22 cellular contexts compared by ENCODE assay signal in genomic region chr22:45993841-45994240, GRCh38. TPM values are rescaled to one million over a fixed set of nuclear protein-coding genes. Genes with fewer than 3 reads are reported as not detected.
DNase-seq lines count a peak whose midpoint lies in the region; ATAC-seq, FAIRE-seq and TF ChIP-seq lines count a peak whose summit lies in the region.
"Had no signal": no experiment of that assay in that cellular context is flagged by ENCODE, and none has a peak within 500 bp of the region (broad histone marks: within the 10 kb centered on the region; RNA-seq: fewer than 3 reads in every experiment).

No MANE protein-coding gene starts in this region.

- no peak overlapping the region for H2BK20ac ChIP-seq in H1 (ENCODE audit: low read length)

- H3K4me3 ChIP-seq in HEK293 (ENCODE audit: low read depth, low read length) (no peak overlapping the region), H1 (ENCODE audit: extremely low read depth in 1 of 4, insufficient read depth in 2 of 4, low read depth in 3 of 4, low read length in 4 of 4) (no peak overlapping the region), neural progenitor cell (no peak overlapping the region)
- H3K4me3 ChIP-seq: GM23338 had no signal

- H3K36me3 ChIP-seq in HEK293 (ENCODE audit: control insufficient read depth in 2 of 2, insufficient read depth in 1 of 2, low read length in 2 of 2) = no peaks in the 10 kb centered on the region
- no peaks in the 10 kb centered on the region for H3K36me3 ChIP-seq in H1 (ENCODE audit: control insufficient read depth in 2 of 4, insufficient read depth in 4 of 4, low read length in 3 of 4)
- H3K36me3 ChIP-seq in neural progenitor cell = no peaks in the 10 kb centered on the region

- H4K20me1 ChIP-seq in H1 (replicated peaks in 1 of 2; ENCODE audit: control insufficient read depth in 1 of 2, insufficient read depth in 2 of 2, low read length in 2 of 2) = peaks cover 0 to 10% of the 10 kb centered on the region in 2 experiments
- no peaks in the 10 kb centered on the region for H4K20me1 ChIP-seq in neural progenitor cell (ENCODE audit: low read depth)

- H3K4me1 ChIP-seq in HEK293 (ENCODE audit: control insufficient read depth, insufficient read depth, low read length) (no peaks in the 10 kb centered on the region), H1 (replicated peaks in 1 of 4; ENCODE audit: control insufficient read depth in 3 of 4, insufficient read depth in 4 of 4, low read length in 3 of 4) (peaks cover 0 to 3% (median 0%) of the 10 kb centered on the region in 4 experiments; a peak in 2 of 7 replicates), neural progenitor cell (peaks cover 6% of the 10 kb centered on the region)

- H3K4me3 Mint-ChIP-seq in activated CD8-positive, alpha-beta T cell treated with anti-CD3 and anti-CD28 coated beads, Interleukin-2, amount 10 ng/mL, durations not matched to agents 7 days and 5 days = no peak overlapping the region
- H3K4me3 Mint-ChIP-seq in activated CD8-positive, alpha-beta T cell treated with anti-CD3 and anti-CD28 coated beads for 36 hours = no peak overlapping the region
- peak overlapping the region; percentile 23 for H3K4me3 Mint-ChIP-seq in neural progenitor cell
- H3K4me3 Mint-ChIP-seq: GM23338 had no signal

- no peak overlapping the region for H3K23ac ChIP-seq in H1 (ENCODE audit: insufficient read length)

- no peaks in the 10 kb centered on the region for H3K9me3 ChIP-seq in HEK293 (ENCODE audit: control insufficient read depth, insufficient read depth, low read depth, low read length)
- no peaks in the 10 kb centered on the region for H3K9me3 ChIP-seq in H1 (ENCODE audit: insufficient read depth in 2 of 2, low read depth in 1 of 2, low read length in 1 of 2)
- H3K9me3 ChIP-seq in neural progenitor cell (ENCODE audit: low read depth) = no peaks in the 10 kb centered on the region

- no peaks in the 10 kb centered on the region for H3F3A ChIP-seq in neural progenitor cell (ENCODE audit: low read depth)

- H2BK120ac ChIP-seq in H1 (replicated peaks; ENCODE audit: low read depth, low read length) = no peak overlapping the region

- 0 out of 2 replicates have a peak overlapping the region, but pooled peaks have one; percentile 49 for H2AK5ac ChIP-seq in H1 (ENCODE audit: low read depth, low read length)

- H3K9me3 Mint-ChIP-seq in activated CD8-positive, alpha-beta T cell treated with anti-CD3 and anti-CD28 coated beads, Interleukin-2, amount 10 ng/mL, durations not matched to agents 7 days and 5 days (ENCODE audit: insufficient read depth) = no peaks in the 10 kb centered on the region
- no peaks in the 10 kb centered on the region for H3K9me3 Mint-ChIP-seq in activated CD8-positive, alpha-beta T cell treated with anti-CD3 and anti-CD28 coated beads for 36 hours
- peaks cover 3% of the 10 kb centered on the region for H3K9me3 Mint-ChIP-seq in neural progenitor cell

- H3K27me3 ChIP-seq in H1 (replicated peaks in 1 of 4; ENCODE audit: control insufficient read depth in 3 of 4, extremely low read depth in 1 of 4, insufficient read depth in 3 of 4, low read length in 3 of 4) (no peaks in the 10 kb centered on the region; a peak in 2 of 7 replicates), neural progenitor cell (no peaks in the 10 kb centered on the region)

- 93% methylated on average over 2 of the region's 2 CpGs; no CpG with 5 or more reads in 1 of the 2 experiments for WGBS in H1 (ENCODE audit: extremely low coverage in 1 of 2, insufficient coverage in 1 of 2, insufficient read length in 1 of 2, insufficient replicate concordance in 2 of 2, low coverage in 1 of 2, low lambda C conversion rate in 2 of 2, missing lambda C conversion rate in 1 of 2), 2 experiments

- no peak overlapping the region for H2BK12ac ChIP-seq in H1 (ENCODE audit: low read depth, low read length)

- no peak overlapping the region for H4K8ac ChIP-seq in H1 (ENCODE audit: extremely low read depth, insufficient read depth, low read length)

- no peak overlapping the region for H4K91ac ChIP-seq in H1 (replicated peaks; ENCODE audit: insufficient read length, low read length)

- peak overlapping the region; percentile 59 for H3K27ac Mint-ChIP-seq in activated CD8-positive, alpha-beta T cell treated with anti-CD3 and anti-CD28 coated beads, Interleukin-2, amount 10 ng/mL, durations not matched to agents 7 days and 5 days
- H3K27ac Mint-ChIP-seq in activated CD8-positive, alpha-beta T cell treated with anti-CD3 and anti-CD28 coated beads for 36 hours = no peak overlapping the region
- no peak overlapping the region for H3K27ac Mint-ChIP-seq in neural progenitor cell
- H3K27ac Mint-ChIP-seq: GM23338 had no signal

- H3K27me3 Mint-ChIP-seq in activated CD8-positive, alpha-beta T cell treated with anti-CD3 and anti-CD28 coated beads, Interleukin-2, amount 10 ng/mL, durations not matched to agents 7 days and 5 days (ENCODE audit: low read depth) = peaks cover 6% of the 10 kb centered on the region
- H3K27me3 Mint-ChIP-seq in activated CD8-positive, alpha-beta T cell treated with anti-CD3 and anti-CD28 coated beads for 36 hours = peaks cover 2% of the 10 kb centered on the region
- H3K27me3 Mint-ChIP-seq in neural progenitor cell (ENCODE audit: insufficient read depth, low read depth) = peaks cover 19% of the 10 kb centered on the region

- no peak overlapping the region for H4K5ac ChIP-seq in H1 (ENCODE audit: insufficient read length, low read depth, low read length)

- H3K4ac ChIP-seq in H1 (replicated peaks; ENCODE audit: insufficient read length, low read depth, low read length) = no peak overlapping the region

- intact Hi-C loops in activated CD8-positive, alpha-beta T cell treated with anti-CD3 and anti-CD28 coated beads for 36 hours (cut with micrococcal nuclease) = loop anchor here (2.0 kb wide), 1 partner anchor 121 kb away; no protein-coding TSS in a partner anchor

- H2BK5ac ChIP-seq in H1 (ENCODE audit: low read depth, low read length) = no peak overlapping the region

- FAIRE-seq in H1 (lab: Jason Lieb, UNC) = no peak
- FAIRE-seq: D721Med had no signal

- H3K79me1 ChIP-seq in H1 (ENCODE audit: low read depth, low read length) = no peaks in the 10 kb centered on the region

- H2AFZ ChIP-seq in H1 (ENCODE audit: low read length) = no peak overlapping the region
- H2AFZ ChIP-seq in neural progenitor cell (replicated peaks) = no peak overlapping the region
- H2AFZ ChIP-seq: GM23338 had no signal

- no peak overlapping the region for H3K14ac ChIP-seq in H1 (ENCODE audit: insufficient read length)

- no peak overlapping the region for H3K18ac ChIP-seq in H1 (ENCODE audit: extremely low read depth, low read length)

- POLR2A ChIA-PET in activated CD8-positive, alpha-beta T cell treated with anti-CD3 and anti-CD28 coated beads, Interleukin-2, amount 10 ng/mL, durations not matched to agents 7 days and 5 days (lab: Charles Lee) = no interaction called here
- POLR2A ChIA-PET in activated CD8-positive, alpha-beta T cell treated with anti-CD3 and anti-CD28 coated beads for 36 hours (lab: Charles Lee) = interaction anchor here (1.1 to 2.2 kb wide), 2 partner anchors 80 to 123 kb away, joined by 3 to 7 read pairs; no protein-coding TSS in a partner anchor
- POLR2A ChIA-PET in HEK293 (lab: Yijun Ruan, JAX) = interaction anchor here (0.7 kb wide), 1 partner anchor 310 kb away, joined by 3 read pairs; no protein-coding TSS in a partner anchor
- POLR2A ChIA-PET in H1 (lab: Charles Lee; ENCODE audit: partially characterized antibody) = interaction anchor here (1.3 kb wide), 1 partner anchor 123 kb away, joined by 4 read pairs; no protein-coding TSS in a partner anchor
- POLR2A ChIA-PET in RWPE1 (lab: Yijun Ruan, JAX; ENCODE audit: low non-redundant PET) = no interaction called here

- TF ChIP-seq RAD21 in H1 (IDR thresholded peaks at IDR 0.05 in 1 of 2, conservative IDR thresholded peaks at IDR 0.05 in 1 of 2; ENCODE audit: low read depth in 2 of 2, low read length in 2 of 2) = no peak

- no peak overlapping the region for H2BK15ac ChIP-seq in H1 (ENCODE audit: low read length)

- H3K36me3 Mint-ChIP-seq in activated CD8-positive, alpha-beta T cell treated with anti-CD3 and anti-CD28 coated beads, Interleukin-2, amount 10 ng/mL, durations not matched to agents 7 days and 5 days (ENCODE audit: low read depth) = no peaks in the 10 kb centered on the region
- no peaks in the 10 kb centered on the region for H3K36me3 Mint-ChIP-seq in activated CD8-positive, alpha-beta T cell treated with anti-CD3 and anti-CD28 coated beads for 36 hours (ENCODE audit: low read depth)
- no peaks in the 10 kb centered on the region for H3K36me3 Mint-ChIP-seq in neural progenitor cell

- no peak overlapping the region for H3K27ac ChIP-seq in HEK293 (ENCODE audit: extremely low read depth, low read depth, low read length)
- no peak overlapping the region for H3K27ac ChIP-seq in H1 (ENCODE audit: low read depth, low read length)
- H3K27ac ChIP-seq in neural progenitor cell = no peak overlapping the region
- no peak overlapping the region for H3K27ac ChIP-seq in RWPE1

- H3K9ac ChIP-seq in H1 (replicated peaks in 1 of 4; ENCODE audit: extremely low read depth in 1 of 4, low read depth in 3 of 4, low read length in 3 of 4) (no peak overlapping the region), neural progenitor cell (no peak overlapping the region)

- peaks cover 11% of the 10 kb centered on the region; the same call in 1 of the 2 replicates for H3K23me2 ChIP-seq in H1 (ENCODE audit: low read depth, low read length)

- no peak for DNase-seq in activated CD8-positive, alpha-beta T cell treated with anti-CD3 and anti-CD28 coated beads, Interleukin-2, amount 10 ng/mL, durations not matched to agents 7 days and 5 days
- DNase-seq in activated CD8-positive, alpha-beta T cell treated with anti-CD3 and anti-CD28 coated beads for 36 hours = no peak
- DNase-seq in H1 (ENCODE audit: low read depth in 1 of 2, low spot score in 2 of 2) (no peak), neural progenitor cell (ENCODE audit: low spot score) (no peak), middle frontal gyrus (ENCODE audit: extremely low spot score, low spot score) (no peak), RWPE1 (ENCODE audit: low spot score) (no peak)
- DNase-seq: HCEC 1CT, NCI-H1092 treated with DMSO at 0.1 percent for 48 hours, NCI-H1436, NCI-H187, NCI-H2081 treated with DMSO at 0.1 percent for 48 hours, NCI-H2171, NCI-H226, NCI-H510A, NCI-H69, RPMI8226, SHP77 treated with DMSO at 0.1 percent for 48 hours had no signal

- CTCF ChIA-PET in activated CD8-positive, alpha-beta T cell treated with anti-CD3 and anti-CD28 coated beads, Interleukin-2, amount 10 ng/mL, durations not matched to agents 7 days and 5 days (lab: Charles Lee) = interaction anchor here (0.9 to 5.2 kb wide), 6 partner anchors 9 to 122 kb away, joined by 3 to 67 read pairs (median 4); no protein-coding TSS in a partner anchor
- CTCF ChIA-PET in activated CD8-positive, alpha-beta T cell treated with anti-CD3 and anti-CD28 coated beads for 36 hours (lab: Charles Lee) = interaction anchor here (0.6 to 4.8 kb wide), 15 partner anchors 8 to 322 kb away, joined by 3 to 78 read pairs (median 3); partner anchors contain the start of gene GTSE1
- CTCF ChIA-PET in HEK293 (lab: Yijun Ruan, JAX) (interaction anchor here (0.5 to 10.6 kb wide), 26 partner anchors 8 to 555 kb away, joined by 3 to 251 read pairs (median 4); no protein-coding TSS in a partner anchor), H1 (lab: Charles Lee; ENCODE audit: partially characterized antibody) (interaction anchor here (0.7 to 6.7 kb wide), 42 partner anchors 8 to 349 kb away, joined by 3 to 111 read pairs (median 6); partner anchors contain the start of gene GTSE1), RWPE1 (lab: Yijun Ruan, JAX) (interaction anchor here (0.6 kb wide), 2 partner anchors 204 to 352 kb away, joined by 3 to 4 read pairs; no protein-coding TSS in a partner anchor)

- no peaks in the 10 kb centered on the region for H3K79me2 ChIP-seq in H1 (ENCODE audit: control insufficient read depth in 1 of 2, insufficient read depth in 2 of 2, low read length in 2 of 2)
- no peaks in the 10 kb centered on the region for H3K79me2 ChIP-seq in neural progenitor cell (ENCODE audit: low read depth)

- H3K4me1 Mint-ChIP-seq in activated CD8-positive, alpha-beta T cell treated with anti-CD3 and anti-CD28 coated beads, Interleukin-2, amount 10 ng/mL, durations not matched to agents 7 days and 5 days (ENCODE audit: low read depth) = peaks cover 21% of the 10 kb centered on the region
- H3K4me1 Mint-ChIP-seq in activated CD8-positive, alpha-beta T cell treated with anti-CD3 and anti-CD28 coated beads for 36 hours (ENCODE audit: low read depth) = no peaks in the 10 kb centered on the region
- peaks cover 8% of the 10 kb centered on the region for H3K4me1 Mint-ChIP-seq in neural progenitor cell

- TF ChIP-seq CTCF in activated CD8-positive, alpha-beta T cell treated with anti-CD3 and anti-CD28 coated beads for 36 hours (IDR thresholded peaks at IDR 0.05) = no peak
- TF ChIP-seq CTCF in HEK293 (tag by site-specific recombination; IDR thresholded peaks at IDR 0.05) = no peak
- TF ChIP-seq CTCF in H1 (IDR thresholded peaks at IDR 0.05; ENCODE audit: control extremely low read depth in 1 of 3, insufficient read depth in 1 of 3, low read depth in 1 of 3, low read length in 3 of 3) = no peak
- TF ChIP-seq CTCF in neural progenitor cell (IDR thresholded peaks at IDR 0.05) = no peak
- no peak for TF ChIP-seq CTCF in RWPE1 (conservative IDR thresholded peaks at IDR 0.05; ENCODE audit: low read depth)

- TF ChIP-seq EP300 in H1 (IDR thresholded peaks at IDR 0.05; ENCODE audit: borderline replicate concordance in 1 of 2, low read depth in 2 of 2, low read length in 2 of 2) = no peak

- no peak overlapping the region for H3K4me2 ChIP-seq in H1 (ENCODE audit: insufficient read depth in 1 of 2, low read depth in 2 of 2, low read length in 2 of 2)
- no peak overlapping the region for H3K4me2 ChIP-seq in neural progenitor cell
- H3K4me2 ChIP-seq: GM23338 had no signal

- peak overlapping the region; percentile 92 for H3K56ac ChIP-seq in H1 (replicated peaks; ENCODE audit: insufficient read length, low read depth, low read length)

- TF ChIP-seq POLR2A in H1 (IDR thresholded peaks at IDR 0.05; ENCODE audit: control extremely low read depth in 1 of 2, low read depth in 2 of 2, low read length in 2 of 2) = no peak

- ATAC-seq in activated CD8-positive, alpha-beta T cell treated with anti-CD3 and anti-CD28 coated beads, Interleukin-2, amount 10 ng/mL, durations not matched to agents 7 days and 5 days = no peak
- ATAC-seq in activated CD8-positive, alpha-beta T cell treated with anti-CD3 and anti-CD28 coated beads for 36 hours = no peak
- ATAC-seq in HG03378 (IDR thresholded peaks at IDR 0.05; ENCODE audit: unreplicated experiment) = no peak

RNA-seq across cellular contexts. Expression of gene WNT7B, which starts 16.9 kb away (rescaled TPM):
- total RNA-seq in activated CD8-positive, alpha-beta T cell treated with anti-CD3 and anti-CD28 coated beads, Interleukin-2, amount 10 ng/mL, durations not matched to agents 7 days and 5 days = not detected
- total RNA-seq in activated CD8-positive, alpha-beta T cell treated with anti-CD3 and anti-CD28 coated beads for 36 hours = not detected
- 0.13 and 0.24 TPM in 2 replicates for total RNA-seq in H1 (2021; fragmentation: NEBNext Ultra II Directional; extraction: Animal tissue kit (Norgen Biotek cat#: 25700))
- polyA plus RNA-seq in H1 (2011; rRNA removed) = 0.14 and 0.24 TPM in 2 replicates
- 0.12 TPM for polyA plus RNA-seq in H1 (2011; cell fraction: cytosol; rRNA removed)
- 0.27 TPM for polyA plus RNA-seq in H1 (2011; cell fraction: nucleus; rRNA removed)
- 0.14 to 0.46 TPM (median 0.23 TPM) in 4 replicates for polyA plus RNA-seq in H1 (2012, experiment 1 of 2)
- 0.29 TPM for polyA plus RNA-seq in H1 (2012, experiment 2 of 2)
- 0.08 TPM for polyA plus RNA-seq in H1 (2013, experiment 1 of 2)
- polyA plus RNA-seq in H1 (2013, experiment 2 of 2) = 0.13 TPM
- polyA minus RNA-seq in H1 (2011; rRNA and poly(A)+ RNA removed) = 0.16 and 0.17 TPM in 2 replicates
- polyA minus RNA-seq in H1 (2011; cell fraction: cytosol; rRNA and poly(A)+ RNA removed) = not detected
- 0.30 TPM for polyA minus RNA-seq in H1 (2011; cell fraction: nucleus; rRNA and poly(A)+ RNA removed)
- total RNA-seq in neural progenitor cell (ENCODE audit: low replicate concordance) = 1.8 and 3.5 TPM in 2 replicates
- polyA plus RNA-seq: BJ, GM23338 had no signal

Comparison
In these comparisons a context has a peak if more than half of its experiments do, and no peak if none do; other contexts are left out.
1. POLR2A ChIA-PET loops: an anchor here in activated CD8-positive, alpha-beta T cell treated with anti-CD3 and anti-CD28 coated beads for 36 hours (1.1 to 2.2 kb wide), HEK293 (0.7 kb wide) and H1 (1.3 kb wide); none called in activated CD8-positive, alpha-beta T cell treated with anti-CD3 and anti-CD28 coated beads, Interleukin-2, amount 10 ng/mL, durations not matched to agents 7 days and 5 days and RWPE1.